Comparison of ENCODE assay signal across 1 cellular context in the genomic region with DNA sequence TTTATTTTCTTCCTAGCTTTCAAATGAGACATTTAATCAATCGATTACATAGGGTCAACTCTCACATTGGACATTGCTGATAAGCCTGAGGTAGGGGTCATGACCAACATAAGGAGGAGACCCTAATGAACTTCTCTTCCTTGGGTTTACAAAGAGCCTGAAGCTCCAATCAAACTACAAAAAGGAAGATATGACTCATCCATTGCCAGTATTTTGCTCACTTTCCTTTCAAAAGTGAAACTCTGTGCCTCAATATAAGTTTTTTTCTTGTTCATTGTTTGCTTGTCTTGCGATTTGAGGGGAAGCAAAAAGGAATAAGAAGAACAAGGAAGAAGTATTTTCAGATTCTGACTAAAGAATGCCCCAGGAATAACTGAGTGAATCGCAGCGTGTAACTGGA.
TF ChIP-seq lines count a peak whose summit lies in the region.

No MANE protein-coding gene starts in this region.

TF ChIP-seq in SK-N-SH treated with all-trans-retinoic acid at 6 μM for 48 hours, 23 proteins besides CTCF, POLR2A, EP300 and RAD21 (continued from another document):
- TF ChIP-seq ARNTL (CRISPR knock-in tag; IDR thresholded peaks at IDR 0.05; ENCODE audit: borderline replicate concordance, low read depth) (no peak), ESRRG (CRISPR knock-in tag; IDR thresholded peaks at IDR 0.05) (no peak)
- TF ChIP-seq, protein P1, sequence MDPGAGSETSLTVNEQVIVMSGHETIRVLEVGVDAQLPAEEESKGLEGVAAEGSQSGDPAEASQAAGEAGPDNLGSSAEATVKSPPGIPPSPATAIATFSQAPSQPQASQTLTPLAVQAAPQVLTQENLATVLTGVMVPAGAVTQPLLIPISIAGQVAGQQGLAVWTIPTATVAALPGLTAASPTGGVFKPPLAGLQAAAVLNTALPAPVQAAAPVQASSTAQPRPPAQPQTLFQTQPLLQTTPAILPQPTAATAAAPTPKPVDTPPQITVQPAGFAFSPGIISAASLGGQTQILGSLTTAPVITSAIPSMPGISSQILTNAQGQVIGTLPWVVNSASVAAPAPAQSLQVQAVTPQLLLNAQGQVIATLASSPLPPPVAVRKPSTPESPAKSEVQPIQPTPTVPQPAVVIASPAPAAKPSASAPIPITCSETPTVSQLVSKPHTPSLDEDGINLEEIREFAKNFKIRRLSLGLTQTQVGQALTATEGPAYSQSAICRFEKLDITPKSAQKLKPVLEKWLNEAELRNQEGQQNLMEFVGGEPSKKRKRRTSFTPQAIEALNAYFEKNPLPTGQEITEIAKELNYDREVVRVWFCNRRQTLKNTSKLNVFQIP (CRISPR knock-in tag; IDR thresholded peaks at IDR 0.05; ENCODE audit: borderline replicate concordance, low read depth) = no peak
